9 cellular contexts compared by ENCODE assay signal in the genomic region with DNA sequence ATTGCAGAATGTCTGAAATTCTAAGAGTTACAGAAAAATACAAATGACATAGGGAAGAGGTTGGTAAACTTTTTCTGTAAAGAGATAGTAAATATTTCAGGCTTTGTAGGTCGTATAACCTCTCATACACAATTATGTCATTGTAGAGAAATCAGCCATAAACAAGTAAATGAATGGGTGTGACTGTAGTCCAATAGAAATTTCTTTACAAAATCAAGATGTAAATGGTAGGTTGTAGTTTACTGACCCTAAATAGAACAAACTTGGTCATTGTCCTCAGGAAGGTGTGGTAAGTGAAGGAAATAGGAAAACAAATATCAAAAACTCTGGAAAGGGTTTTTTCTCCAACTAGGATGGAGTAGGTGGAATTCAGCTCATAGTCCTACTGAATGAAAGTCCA.
"Had no signal": no experiment of that assay in that cellular context is flagged by ENCODE, and none has a peak within 500 bp of the region (broad histone marks: within the 10 kb centered on the region; RNA-seq: fewer than 3 reads in every experiment).

No MANE protein-coding gene starts in this region.

- H3K27ac ChIP-seq: GM23248, HL-60 had no signal

- H3K27me3 Mint-ChIP-seq: IgD-negative memory B cell had no signal

- H3K9ac ChIP-seq: GM23248 had no signal

- H3K4me3 ChIP-seq: GM23248, HAP-1 had no signal

- DNase-seq: GM23248, GOT3, H7, HFFc6 had no signal

- H3K36me3 ChIP-seq: HAP-1 had no signal

- H3K9me3 ChIP-seq: HAP-1 had no signal

- H3K9me3 Mint-ChIP-seq: HFFc6 had no signal

- H3K36me3 Mint-ChIP-seq: IgD-negative memory B cell had no signal

- H3K4me1 Mint-ChIP-seq: IgD-negative memory B cell had no signal

- H2AFZ ChIP-seq: GM23248 had no signal

- H3K4me1 ChIP-seq: HAP-1 had no signal

- FAIRE-seq: HepG2 had no signal

- H3K27ac Mint-ChIP-seq: HFFc6, IgD-negative memory B cell had no signal

- ATAC-seq: HCT116, HepG2 had no signal

- H3K4me3 Mint-ChIP-seq: HFFc6, IgD-negative memory B cell had no signal
